In the genomic region with DNA sequence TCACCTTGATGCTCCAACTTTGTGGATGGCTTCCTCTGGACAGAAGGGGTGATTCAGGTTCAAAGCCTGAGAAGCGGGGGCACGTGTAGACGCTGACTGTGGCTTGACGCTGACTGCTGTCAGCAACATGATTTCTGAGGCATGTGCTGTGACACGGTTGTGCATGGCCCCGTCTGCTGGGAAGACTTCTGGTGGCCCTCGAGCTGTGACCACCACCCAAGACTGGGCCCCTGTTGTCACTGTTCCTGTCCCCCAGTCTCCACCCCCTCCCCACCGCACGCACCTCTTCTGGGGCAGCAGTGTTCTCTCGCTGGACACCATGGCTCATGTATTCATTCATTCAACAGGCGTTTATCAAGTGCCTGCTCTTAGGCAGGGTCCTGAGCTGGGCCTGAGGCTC, we compare ENCODE assay signal across 24 cellular contexts.
DNase-seq lines count a peak whose midpoint lies in the region; ATAC-seq and TF ChIP-seq lines count a peak whose summit lies in the region.
"Had no signal": no experiment of that assay in that cellular context is flagged by ENCODE, and none has a peak within 500 bp of the region (broad histone marks: within the 10 kb centered on the region; RNA-seq: fewer than 3 reads in every experiment).

No MANE protein-coding gene starts in this region.

- peak overlapping the region; percentile 70 for H3K27ac ChIP-seq in KOPT-K1 (ENCODE audit: low read depth, low read length, poor library complexity, severe bottlenecking)
- H3K27ac ChIP-seq: GM23248, pancreas, SJSA1, uterus had no signal

- no peak for TF ChIP-seq CTCF in type B pancreatic cell (conservative IDR thresholded peaks at IDR 0.05)

- peak overlapping the region; percentile 29 to 84 for H3K27ac Mint-ChIP-seq in effector memory CD8-positive, alpha-beta T cell
- peak overlapping the region; percentile 39 for H3K27ac Mint-ChIP-seq in type B pancreatic cell
- H3K27ac Mint-ChIP-seq: brain, mesothelial cell of epicardium, nephron progenitor cell had no signal

- no peaks in the 10 kb centered on the region for H3K27me3 Mint-ChIP-seq in effector memory CD8-positive, alpha-beta T cell
- no peaks in the 10 kb centered on the region for H3K27me3 Mint-ChIP-seq in type B pancreatic cell

- peaks cover 16 to 17% of the 10 kb centered on the region in 2 donors for H3K4me1 Mint-ChIP-seq in effector memory CD8-positive, alpha-beta T cell (ENCODE audit: low read depth in 2 of 2)
- H3K4me1 Mint-ChIP-seq in type B pancreatic cell (ENCODE audit: unreplicated experiment): no peaks in the 10 kb centered on the region
- H3K4me1 Mint-ChIP-seq: mesothelial cell of epicardium had no signal

- ATAC-seq in Right ventricle myocardium superior (ENCODE audit: poor library complexity) (no peak), HG02763 (IDR thresholded peaks at IDR 0.05; ENCODE audit: unreplicated experiment) (no peak)
- ATAC-seq in effector memory CD8-positive, alpha-beta T cell (replicated peaks): no peak
- ATAC-seq: K562, left ventricle myocardium superior had no signal

- H3K9me3 Mint-ChIP-seq in effector memory CD8-positive, alpha-beta T cell: no peaks in the 10 kb centered on the region
- H3K9me3 Mint-ChIP-seq in type B pancreatic cell: no peaks in the 10 kb centered on the region
- H3K9me3 Mint-ChIP-seq: mesothelial cell of epicardium had no signal

- intact Hi-C loops in Right ventricle myocardium superior (cut with DNase I): no loop called here
- intact Hi-C loops in cardiac septum (cut with DNase I): no loop called here

- H3K9me3 ChIP-seq in KOPT-K1 (ENCODE audit: insufficient read depth, low read length, poor library complexity, severe bottlenecking): no peaks in the 10 kb centered on the region
- H3K9me3 ChIP-seq: pancreas, SJSA1, uterus had no signal

- H3K4me3 Mint-ChIP-seq in effector memory CD8-positive, alpha-beta T cell: no peak overlapping the region
- no peak overlapping the region for H3K4me3 Mint-ChIP-seq in type B pancreatic cell
- H3K4me3 Mint-ChIP-seq: brain, mesothelial cell of epicardium, nephron progenitor cell had no signal

- peaks cover 85% of the 10 kb centered on the region for H3K36me3 ChIP-seq in KOPT-K1 (ENCODE audit: insufficient read depth, low read length)
- H3K36me3 ChIP-seq: pancreas, SJSA1, uterus had no signal

- H3K36me3 Mint-ChIP-seq in effector memory CD8-positive, alpha-beta T cell (ENCODE audit: insufficient read depth): peaks cover 3% of the 10 kb centered on the region
- no peaks in the 10 kb centered on the region for H3K36me3 Mint-ChIP-seq in type B pancreatic cell
- H3K36me3 Mint-ChIP-seq: brain, mesothelial cell of epicardium had no signal

- peak; percentile 20 for DNase-seq in Right ventricle myocardium superior
- DNase-seq in cardiac septum (ENCODE audit: low spot score): no peak
- DNase-seq in effector memory CD8-positive, alpha-beta T cell: no peak
- DNase-seq in type B pancreatic cell (ENCODE audit: extremely low spot score, unreplicated experiment): no peak
- DNase-seq in stimulated activated CD4-positive, alpha-beta T cell treated with anti-CD3 and anti-CD28 coated beads, Interleukin-2, amount 100 ng/mL, for 24 hours: no peak
- no peak for DNase-seq in NCI-H345 (lab: John Stamatoyannopoulos, UW)
- DNase-seq: activated CD4-positive, alpha-beta T cell treated with anti-CD3 and anti-CD28 coated beads for 48 hours; activated gamma-delta T cell; effector memory CD4-positive, alpha-beta T cell; erythroblast; GM23248; islet precursor cell; left ventricle myocardium superior; NCI-H2081; NCI-H774; nephron progenitor cell; pancreas; uterus had no signal
